ENCODE assay signal across 10 cellular contexts in genomic region chr12:89521348-89522238, GRCh38. TPM values are rescaled to one million over a fixed set of nuclear protein-coding genes. Genes with fewer than 3 reads are reported as not detected.
DNase-seq lines count a peak whose midpoint lies in the region; ATAC-seq and TF ChIP-seq lines count a peak whose summit lies in the region.
"Had no signal": no experiment of that assay in that cellular context is flagged by ENCODE, and none has a peak within 500 bp of the region (broad histone marks: within the 10 kb centered on the region; RNA-seq: fewer than 3 reads in every experiment).

No MANE protein-coding gene starts in this region.

- H3K27ac ChIP-seq in left ventricle myocardium inferior (replicated peaks) (no peak overlapping the region), heart right ventricle (no peak overlapping the region), upper lobe of right lung (no peak overlapping the region)

- H3K27me3 Mint-ChIP-seq in activated naive CD8-positive, alpha-beta T cell = no peaks in the 10 kb centered on the region

- peaks cover 7% of the 10 kb centered on the region for H3K36me3 ChIP-seq in left ventricle myocardium inferior
- H3K36me3 ChIP-seq in heart right ventricle = peaks cover 0 to 10% (median 0%) of the 10 kb centered on the region in 9 donors
- no peaks in the 10 kb centered on the region for H3K36me3 ChIP-seq in upper lobe of right lung

- H3K9me3 ChIP-seq in left ventricle myocardium inferior (replicated peaks) (no peaks in the 10 kb centered on the region), heart right ventricle (no peaks in the 10 kb centered on the region), upper lobe of right lung (no peaks in the 10 kb centered on the region)

- intact Hi-C loops in left ventricle myocardium inferior (cut with micrococcal nuclease) (no loop called here), heart right ventricle (cut with DNase I) (loop anchor here in 6 of 10 donors (5.0 to 10.0 kb wide), 5 partner anchors 47 to 507 kb away; partner anchors contain the start of gene DUSP6 (in 3 of the 6)), upper lobe of right lung (cut with DNase I) (no loop called here)

- DNase-seq in left ventricle myocardium inferior (no peak), heart right ventricle (no peak), kidney tubule cell (ENCODE audit: low spot score) (peak; percentile 64), upper lobe of right lung (no peak), SHP77 (lab: John Stamatoyannopoulos, UW) (no peak), pons (ENCODE audit: low spot score) (no peak)
- DNase-seq: effector CD8-positive, alpha-beta T cell; NCI-H187 treated with DMSO at 0.1 percent for 48 hours had no signal

- H3K4me3 Mint-ChIP-seq in activated naive CD8-positive, alpha-beta T cell = peak overlapping the region; percentile 72

- no peak overlapping the region for H3K27ac Mint-ChIP-seq in activated naive CD8-positive, alpha-beta T cell

- H3K27me3 ChIP-seq in left ventricle myocardium inferior (ENCODE audit: low read depth) = no peaks in the 10 kb centered on the region
- no peaks in the 10 kb centered on the region for H3K27me3 ChIP-seq in heart right ventricle
- H3K27me3 ChIP-seq in upper lobe of right lung = no peaks in the 10 kb centered on the region

- H3K4me3 ChIP-seq in left ventricle myocardium inferior (peak overlapping the region; percentile 95), heart right ventricle (peak overlapping the region in 3 of 10 donors; percentile 5 to 8 (median 6)), upper lobe of right lung (peak overlapping the region; percentile 3)

- peaks cover 11% of the 10 kb centered on the region for H3K36me3 Mint-ChIP-seq in activated naive CD8-positive, alpha-beta T cell

- H3K9me3 Mint-ChIP-seq in activated naive CD8-positive, alpha-beta T cell (ENCODE audit: low read depth) = no peaks in the 10 kb centered on the region

- no peak for TF ChIP-seq CTCF in left ventricle myocardium inferior (IDR thresholded peaks at IDR 0.05; ENCODE audit: borderline replicate concordance)
- TF ChIP-seq CTCF in heart right ventricle (IDR thresholded peaks at IDR 0.05) = no peak
- no peak for TF ChIP-seq CTCF in upper lobe of right lung (IDR thresholded peaks at IDR 0.05)

- peaks cover 62% of the 10 kb centered on the region for H3K4me1 ChIP-seq in left ventricle myocardium inferior
- peaks cover 2 to 44% (median 37%) of the 10 kb centered on the region in 9 donors for H3K4me1 ChIP-seq in heart right ventricle
- peaks cover 32% of the 10 kb centered on the region for H3K4me1 ChIP-seq in upper lobe of right lung

- WGBS in heart right ventricle, 2 donors = 83 to 86% methylated on average over 7 of the region's 7 CpGs

- H3K4me1 Mint-ChIP-seq in activated naive CD8-positive, alpha-beta T cell (ENCODE audit: low read depth) = peaks cover 53% of the 10 kb centered on the region

- ATAC-seq in heart right ventricle (no peak), upper lobe of right lung (no peak), HG02938 (IDR thresholded peaks at IDR 0.05; ENCODE audit: unreplicated experiment) (no peak)

RNA-seq across cellular contexts. Expression of gene GALNT4, which starts 3.0 kb away (rescaled TPM):
- 2.1 TPM for total RNA-seq in left ventricle myocardium inferior
- total RNA-seq in heart right ventricle = 1 to 10 TPM; 1.4 to 3.8 (median 2.1) TPM
- 1 to 10 TPM; 1.2 to 1.7 TPM for polyA plus RNA-seq in heart right ventricle
- total RNA-seq in upper lobe of right lung = 7.8 TPM

RNA-seq across cellular contexts. Expression of gene POC1B, which starts 4.3 kb away (rescaled TPM):
- 8.6 TPM for total RNA-seq in left ventricle myocardium inferior
- 10 to 100 TPM in 1 of 10 donors, 1 to 10 TPM in 9; 6.2 to 10.4 (median 8.2) TPM for total RNA-seq in heart right ventricle
- polyA plus RNA-seq in heart right ventricle = 1 to 10 TPM; 4.8 TPM
- total RNA-seq in upper lobe of right lung = 15.8 TPM

Comparison
In these comparisons a context has a peak if more than half of its experiments do, and no peak if none do; other contexts are left out.
1. intact Hi-C loops: an anchor here in heart right ventricle (5.0 to 10.0 kb wide); none called in left ventricle myocardium inferior and upper lobe of right lung.